In genomic region chr11:28559497-28559896, GRCh38 we compare ENCODE assay signal across 22 cellular contexts.
A peak's percentile ranks its signal among the peaks of the same experiment; 100 is the strongest.
DNase-seq lines count a peak whose midpoint lies in the region; ATAC-seq and TF ChIP-seq lines count a peak whose summit lies in the region.
"Had no signal": no experiment of that assay in that cellular context is flagged by ENCODE, and none has a peak within 500 bp of the region (broad histone marks: within the 10 kb centered on the region; RNA-seq: fewer than 3 reads in every experiment).

No MANE protein-coding gene starts in this region.

- H3K9me3 ChIP-seq in NT2/D1 (ENCODE audit: insufficient read depth, low read length) (no peaks in the 10 kb centered on the region), endodermal cell (ENCODE audit: control insufficient read depth, low read length) (no peaks in the 10 kb centered on the region), esophagus squamous epithelium (no peaks in the 10 kb centered on the region)
- H3K9me3 ChIP-seq: psoas muscle, vagina had no signal

- H3K36me3 ChIP-seq in H7 (replicated peaks; ENCODE audit: control insufficient read depth, insufficient read depth, low read length) (no peaks in the 10 kb centered on the region), NT2/D1 (ENCODE audit: insufficient read depth, insufficient read length, low read length) (no peaks in the 10 kb centered on the region), endodermal cell (ENCODE audit: control insufficient read depth, insufficient read depth, low read length) (no peaks in the 10 kb centered on the region), esophagus squamous epithelium (no peaks in the 10 kb centered on the region)
- H3K36me3 ChIP-seq: vagina had no signal

- H3K27me3 Mint-ChIP-seq in endodermal cell (ENCODE audit: insufficient read depth): peaks cover 96% of the 10 kb centered on the region
- H3K27me3 Mint-ChIP-seq: activated CD4-positive, alpha-beta memory T cell treated with anti-CD3 and anti-CD28 coated beads for 36 hours; activated naive CD4-positive, alpha-beta T cell treated with anti-CD3 and anti-CD28 coated beads, Interleukin-2, amount 50 U/mL, for 24 hours; activated T-cell treated with anti-CD3 and anti-CD28 coated beads, Interleukin-2, amount 50 U/mL, for 24 hours had no signal

- H3K4me3 Mint-ChIP-seq in endodermal cell: no peak overlapping the region
- H3K4me3 Mint-ChIP-seq: activated CD4-positive, alpha-beta memory T cell treated with anti-CD3 and anti-CD28 coated beads for 36 hours; activated naive CD4-positive, alpha-beta T cell treated with anti-CD3 and anti-CD28 coated beads, Interleukin-2, amount 50 U/mL, for 24 hours; activated T-cell treated with anti-CD3 and anti-CD28 coated beads, Interleukin-2, amount 50 U/mL, for 24 hours; natural killer cell had no signal

- DNase-seq in H7 (peak; percentile 4), NT2/D1 (ENCODE audit: low read depth, low spot score) (peak; percentile 5), endodermal cell (peak; percentile 48), non-pigmented ciliary epithelial cell (ENCODE audit: low read depth) (peak; percentile 24), esophagus squamous epithelium (lab: John Stamatoyannopoulos, UW) (no peak)
- DNase-seq: activated CD4-positive, alpha-beta memory T cell treated with anti-CD3 and anti-CD28 coated beads for 36 hours; activated T-cell treated with anti-CD3 and anti-CD28 coated beads, Interleukin-2, amount 50 U/mL, for 24 hours; HCEC 1CT; islet precursor cell; Kasumi-1; natural killer cell; NCI-H1436 treated with DMSO at 0.1 percent for 48 hours; NCI-H2227 treated with DMSO at 0.1 percent for 48 hours; psoas muscle; substantia nigra; T-helper 1 cell had no signal

- H3K27ac ChIP-seq in endodermal cell (ENCODE audit: low read depth, low read length) (no peak overlapping the region), esophagus squamous epithelium (no peak overlapping the region)
- H3K27ac ChIP-seq: psoas muscle, vagina, VCaP had no signal

- H3K4me1 ChIP-seq in NT2/D1 (ENCODE audit: insufficient read depth, insufficient read length) (no peaks in the 10 kb centered on the region), endodermal cell (ENCODE audit: control insufficient read depth, insufficient read depth, low read length) (no peaks in the 10 kb centered on the region), esophagus squamous epithelium (no peaks in the 10 kb centered on the region)
- H3K4me1 ChIP-seq: psoas muscle, vagina had no signal

- H3K27me3 ChIP-seq in H7 (ENCODE audit: control insufficient read depth, insufficient read depth, low read length): peaks cover 38% of the 10 kb centered on the region
- H3K27me3 ChIP-seq in NT2/D1 (ENCODE audit: insufficient read depth, insufficient read length): no peaks in the 10 kb centered on the region
- peaks cover 100% of the 10 kb centered on the region for H3K27me3 ChIP-seq in endodermal cell (ENCODE audit: control insufficient read depth, insufficient read depth, low read length, poor library complexity, severe bottlenecking)
- H3K27me3 ChIP-seq in esophagus squamous epithelium: no peaks in the 10 kb centered on the region
- H3K27me3 ChIP-seq: vagina had no signal

- H3K9me3 Mint-ChIP-seq in endodermal cell: no peaks in the 10 kb centered on the region
- H3K9me3 Mint-ChIP-seq: activated CD4-positive, alpha-beta memory T cell treated with anti-CD3 and anti-CD28 coated beads for 36 hours had no signal

- no peak overlapping the region for H3K9ac ChIP-seq in NT2/D1 (ENCODE audit: insufficient read length, low read depth)
- no peak overlapping the region for H3K9ac ChIP-seq in endodermal cell (ENCODE audit: extremely low read depth, low read length, poor library complexity, severe bottlenecking)

- intact Hi-C loops in esophagus squamous epithelium (cut with DNase I): no loop called here

- TF ChIP-seq CTCF in endodermal cell (conservative IDR thresholded peaks at IDR 0.05) (no peak), esophagus squamous epithelium (IDR thresholded peaks at IDR 0.05) (no peak)

- ATAC-seq in HG02798 (IDR thresholded peaks at IDR 0.05; ENCODE audit: poor library complexity, unreplicated experiment): no peak
- no peak for ATAC-seq in GM18858 (IDR thresholded peaks at IDR 0.05; ENCODE audit: unreplicated experiment)
- no peak for ATAC-seq in GM19452 (IDR thresholded peaks at IDR 0.05; ENCODE audit: unreplicated experiment)
- ATAC-seq: natural killer cell, psoas muscle had no signal

- WGBS in endodermal cell (ENCODE audit: insufficient coverage in 1 of 2, insufficient read length in 1 of 2), 2 experiments: 29% methylated on average over 5 of the region's 5 CpGs; no CpG with 5 or more reads in 1 of the 2 experiments
- 56 to 70% methylated on average over 5 of the region's 5 CpGs for WGBS in esophagus squamous epithelium, 2 donors

- H3K27ac Mint-ChIP-seq in endodermal cell: no peak overlapping the region
- H3K27ac Mint-ChIP-seq: activated CD4-positive, alpha-beta memory T cell treated with anti-CD3 and anti-CD28 coated beads for 36 hours; activated naive CD4-positive, alpha-beta T cell treated with anti-CD3 and anti-CD28 coated beads, Interleukin-2, amount 50 U/mL, for 24 hours; activated T-cell treated with anti-CD3 and anti-CD28 coated beads, Interleukin-2, amount 50 U/mL, for 24 hours; natural killer cell had no signal

- peaks cover 7% of the 10 kb centered on the region for H3K4me1 Mint-ChIP-seq in endodermal cell
- H3K4me1 Mint-ChIP-seq: activated naive CD4-positive, alpha-beta T cell treated with anti-CD3 and anti-CD28 coated beads, Interleukin-2, amount 50 U/mL, for 24 hours; natural killer cell had no signal

- H3K36me3 Mint-ChIP-seq in endodermal cell (ENCODE audit: low read depth): no peaks in the 10 kb centered on the region
- H3K36me3 Mint-ChIP-seq: activated CD4-positive, alpha-beta memory T cell treated with anti-CD3 and anti-CD28 coated beads for 36 hours; activated naive CD4-positive, alpha-beta T cell treated with anti-CD3 and anti-CD28 coated beads, Interleukin-2, amount 50 U/mL, for 24 hours; natural killer cell had no signal

- TF ChIP-seq POLR2A in esophagus squamous epithelium (IDR thresholded peaks at IDR 0.05): no peak

- H3K4me3 ChIP-seq in H7 (ENCODE audit: insufficient read depth, low read depth, low read length) (no peak overlapping the region), NT2/D1 (ENCODE audit: insufficient read length, low read depth) (no peak overlapping the region), endodermal cell (ENCODE audit: low read length) (no peak overlapping the region), esophagus squamous epithelium (no peak overlapping the region)
- H3K4me3 ChIP-seq: psoas muscle, vagina had no signal
